Comparison of ENCODE assay signal across 23 cellular contexts in the genomic region with DNA sequence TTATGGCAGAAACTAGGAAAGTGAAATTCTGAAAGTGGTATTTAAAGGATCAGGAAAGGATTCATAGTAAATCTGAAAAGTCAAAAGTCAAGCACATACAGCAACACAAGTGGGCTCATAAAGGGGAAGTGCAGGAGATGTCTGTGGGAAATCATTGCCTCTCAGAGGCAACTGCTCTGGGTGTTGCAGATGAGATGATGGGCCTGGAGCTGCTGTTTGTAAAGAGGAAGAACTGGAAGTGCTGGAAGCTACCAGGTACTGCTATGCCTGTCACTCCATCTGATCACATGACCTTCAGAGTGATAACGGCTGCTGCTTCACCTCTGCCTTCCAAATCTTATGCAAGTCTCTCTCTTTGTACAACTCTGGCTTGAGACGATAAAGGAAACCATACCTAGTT.
"Had no signal": no experiment of that assay in that cellular context is flagged by ENCODE, and none has a peak within 500 bp of the region (broad histone marks: within the 10 kb centered on the region; RNA-seq: fewer than 3 reads in every experiment).

No MANE protein-coding gene starts in this region.

- H3K4me1 ChIP-seq: lower lobe of right lung, psoas muscle, tibial nerve, vagina had no signal

- H3K9me3 ChIP-seq: lower lobe of right lung, ovary, psoas muscle, tibial nerve, vagina had no signal

- H2AFZ ChIP-seq: hepatocyte had no signal

- H3K27ac ChIP-seq: cardiac muscle cell, hepatocyte, lower lobe of right lung, ovary, psoas muscle, skin epidermis, tibial nerve, vagina had no signal

- H3K27me3 ChIP-seq: cardiac muscle cell, hepatocyte, tibial nerve, vagina had no signal

- H3K4me2 ChIP-seq: hepatocyte had no signal

- FAIRE-seq: endothelial cell of umbilical vein, islet of Langerhans had no signal

- H3K36me3 ChIP-seq: cardiac muscle cell, lower lobe of right lung, ovary, tibial nerve, vagina had no signal

- ATAC-seq: activated T-helper 17 cell treated with anti-CD3 and anti-CD28 coated beads, Interleukin-2, amount 50 U/mL, for 72 hours; left colon; naive thymus-derived CD8-positive, alpha-beta T cell; right cardiac atrium; stimulated activated naive CD8-positive, alpha-beta T cell treated with anti-CD3 and anti-CD28 coated beads, Interleukin-15, Interleukin-2, amounts not matched to agents 100 U/mL and 50 U/mL, for 24 hours; WTC11 had no signal

- H3K4me3 ChIP-seq: cardiac muscle cell, hepatocyte, lower lobe of right lung, ovary, psoas muscle, skin epidermis, tibial nerve, vagina had no signal

- DNase-seq: activated CD4-positive, alpha-beta memory T cell treated with anti-CD3 and anti-CD28 coated beads for 36 hours; activated CD4-positive, alpha-beta T cell treated with anti-CD3 and anti-CD28 coated beads for 4 hours; activated naive CD4-positive, alpha-beta T cell treated with Interleukin-2 at 50 U/mL for 16 hours; activated naive CD8-positive, alpha-beta T cell treated with anti-CD3 and anti-CD28 coated beads, Interleukin-2, amount 10 ng/mL, durations not matched to agents 7 days and 5 days; amygdala; effector memory CD4-positive, alpha-beta T cell; left colon; lower lobe of right lung; naive thymus-derived CD8-positive, alpha-beta T cell; ovary; psoas muscle; right cardiac atrium; stimulated activated naive CD8-positive, alpha-beta T cell treated with anti-CD3 and anti-CD28 coated beads, Interleukin-15, Interleukin-2, amounts not matched to agents 100 U/mL and 50 U/mL, for 24 hours; substantia nigra had no signal

- H3K79me2 ChIP-seq: hepatocyte had no signal
